ENCODE assay signal across 11 cellular contexts in the genomic region with DNA sequence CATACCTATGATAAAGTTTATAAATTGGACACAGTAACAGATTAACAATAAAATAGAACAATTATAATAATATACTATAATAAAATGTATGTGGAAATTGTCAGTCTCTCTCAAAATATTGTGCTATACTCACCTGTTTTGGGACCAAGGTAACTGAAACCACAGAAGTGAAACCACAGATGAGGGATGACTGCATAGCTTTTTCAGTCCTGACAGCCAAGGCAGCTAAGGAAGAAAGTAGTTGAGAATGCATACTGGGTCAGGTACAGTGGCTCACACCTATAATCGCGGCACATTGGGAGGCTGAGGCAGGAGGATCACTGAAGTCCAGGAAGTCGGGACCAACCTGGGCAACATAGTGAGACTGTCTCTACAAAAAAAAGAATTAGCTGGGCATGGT. TPM values are rescaled to one million over a fixed set of nuclear protein-coding genes. Genes with fewer than 3 reads are reported as not detected.
A peak's percentile ranks its signal among the peaks of the same experiment; 100 is the strongest.
DNase-seq lines count a peak whose midpoint lies in the region; ATAC-seq and TF ChIP-seq lines count a peak whose summit lies in the region.
"Had no signal": no experiment of that assay in that cellular context is flagged by ENCODE, and none has a peak within 500 bp of the region (broad histone marks: within the 10 kb centered on the region; RNA-seq: fewer than 3 reads in every experiment).

No MANE protein-coding gene starts in this region.

- ATAC-seq in activated T-cell treated with anti-CD3 and anti-CD28 coated beads, Interleukin-2, amount 50 U/mL, for 4 hours, result peak; percentile 73 to 83
- ATAC-seq in GM21737 (IDR thresholded peaks at IDR 0.05; ENCODE audit: unreplicated experiment) (peak; percentile 76), HG03432 (IDR thresholded peaks at IDR 0.05; ENCODE audit: unreplicated experiment) (peak; percentile 75)
- peak; percentile 46 for ATAC-seq in naive thymus-derived CD8-positive, alpha-beta T cell
- ATAC-seq: foreskin keratinocyte, HCT116 had no signal

- POLR2A ChIA-PET in naive thymus-derived CD8-positive, alpha-beta T cell (lab: Charles Lee), result no interaction called here

- H3K36me3 Mint-ChIP-seq in activated T-cell treated with anti-CD3 and anti-CD28 coated beads, Interleukin-2, amount 50 U/mL, for 4 hours (ENCODE audit: insufficient read depth), result peaks cover 37% of the 10 kb centered on the region
- peaks cover 5 to 77% (median 9%) of the 10 kb centered on the region in 3 donors for H3K36me3 Mint-ChIP-seq in naive thymus-derived CD8-positive, alpha-beta T cell
- peaks cover 34% of the 10 kb centered on the region for H3K36me3 Mint-ChIP-seq in type B pancreatic cell

- peak overlapping the region in 6 of 10 donors; percentile 45 to 89 (median 76) for H3K27ac Mint-ChIP-seq in naive thymus-derived CD8-positive, alpha-beta T cell
- H3K27ac Mint-ChIP-seq in type B pancreatic cell, result no peak overlapping the region

- H3K4me3 Mint-ChIP-seq in activated T-cell treated with anti-CD3 and anti-CD28 coated beads, Interleukin-2, amount 50 U/mL, for 4 hours, result no peak overlapping the region
- H3K4me3 Mint-ChIP-seq in naive thymus-derived CD8-positive, alpha-beta T cell, result peak overlapping the region in 1 of 10 donors; percentile 1
- no peak overlapping the region for H3K4me3 Mint-ChIP-seq in type B pancreatic cell

- intact Hi-C loops in head of caudate nucleus (cut with DNase I), result no loop called here

- H3K4me1 Mint-ChIP-seq in activated T-cell treated with anti-CD3 and anti-CD28 coated beads, Interleukin-2, amount 50 U/mL, for 4 hours (ENCODE audit: low read depth), result peaks cover 35% of the 10 kb centered on the region
- H3K4me1 Mint-ChIP-seq in naive thymus-derived CD8-positive, alpha-beta T cell, result peaks cover 10 to 46% (median 26%) of the 10 kb centered on the region in 4 donors
- H3K4me1 Mint-ChIP-seq in type B pancreatic cell (ENCODE audit: unreplicated experiment), result no peaks in the 10 kb centered on the region

- TF ChIP-seq CTCF in type B pancreatic cell (conservative IDR thresholded peaks at IDR 0.05), result no peak

- H3K27me3 Mint-ChIP-seq in activated T-cell treated with anti-CD3 and anti-CD28 coated beads, Interleukin-2, amount 50 U/mL, for 4 hours (ENCODE audit: low read depth), result no peaks in the 10 kb centered on the region
- no peaks in the 10 kb centered on the region for H3K27me3 Mint-ChIP-seq in naive thymus-derived CD8-positive, alpha-beta T cell
- H3K27me3 Mint-ChIP-seq in type B pancreatic cell, result no peaks in the 10 kb centered on the region

- H3K9me3 Mint-ChIP-seq in activated T-cell treated with anti-CD3 and anti-CD28 coated beads, Interleukin-2, amount 50 U/mL, for 4 hours, result no peaks in the 10 kb centered on the region
- H3K9me3 Mint-ChIP-seq in naive thymus-derived CD8-positive, alpha-beta T cell, result no peaks in the 10 kb centered on the region
- no peaks in the 10 kb centered on the region for H3K9me3 Mint-ChIP-seq in type B pancreatic cell

- DNase-seq in activated T-cell treated with anti-CD3 and anti-CD28 coated beads, Interleukin-2, amount 50 U/mL, for 4 hours, result no peak
- no peak for DNase-seq in activated T-cell treated with anti-CD3 and anti-CD28 coated beads, Interleukin-2, amount 50 U/mL, for 48 hours
- no peak for DNase-seq in naive thymus-derived CD8-positive, alpha-beta T cell
- DNase-seq in GOT3 (lab: John Stamatoyannopoulos, UW) (no peak), head of caudate nucleus (no peak), type B pancreatic cell (ENCODE audit: extremely low spot score, unreplicated experiment) (no peak)
- DNase-seq: foreskin keratinocyte, transverse colon had no signal

RNA-seq across cellular contexts. Expression of a gene that starts 8.9 kb away (rescaled TPM):
- 10 to 100 TPM; 72.6 to 83.7 (median 80.4) TPM for total RNA-seq in activated T-cell treated with anti-CD3 and anti-CD28 coated beads, Interleukin-2, amount 50 U/mL, for 4 hours
- 10 to 100 TPM; 46.3 to 47.5 TPM for total RNA-seq in naive thymus-derived CD8-positive, alpha-beta T cell
- polyA plus RNA-seq in naive thymus-derived CD8-positive, alpha-beta T cell, result 100 to 1,000 TPM in 1 of 3 donors, 10 to 100 TPM in 2; 84.4 to 133 (median 97.8) TPM
- total RNA-seq in type B pancreatic cell (ENCODE audit: low replicate concordance), result 45.4 and 57.5 TPM in 2 replicates

RNA-seq across cellular contexts. Expression of a gene that starts 52.1 kb away (rescaled TPM):
- 10 to 100 TPM; 53.6 to 60.0 (median 58.7) TPM for total RNA-seq in activated T-cell treated with anti-CD3 and anti-CD28 coated beads, Interleukin-2, amount 50 U/mL, for 4 hours
- total RNA-seq in naive thymus-derived CD8-positive, alpha-beta T cell, result 10 to 100 TPM; 33.1 to 35.4 TPM
- 10 to 100 TPM; 35.5 to 59.2 (median 39.3) TPM for polyA plus RNA-seq in naive thymus-derived CD8-positive, alpha-beta T cell
- total RNA-seq in type B pancreatic cell (ENCODE audit: low replicate concordance), result 61.0 and 98.4 TPM in 2 replicates
